Comparison of ENCODE assay signal across 10 cellular contexts in the genomic region with DNA sequence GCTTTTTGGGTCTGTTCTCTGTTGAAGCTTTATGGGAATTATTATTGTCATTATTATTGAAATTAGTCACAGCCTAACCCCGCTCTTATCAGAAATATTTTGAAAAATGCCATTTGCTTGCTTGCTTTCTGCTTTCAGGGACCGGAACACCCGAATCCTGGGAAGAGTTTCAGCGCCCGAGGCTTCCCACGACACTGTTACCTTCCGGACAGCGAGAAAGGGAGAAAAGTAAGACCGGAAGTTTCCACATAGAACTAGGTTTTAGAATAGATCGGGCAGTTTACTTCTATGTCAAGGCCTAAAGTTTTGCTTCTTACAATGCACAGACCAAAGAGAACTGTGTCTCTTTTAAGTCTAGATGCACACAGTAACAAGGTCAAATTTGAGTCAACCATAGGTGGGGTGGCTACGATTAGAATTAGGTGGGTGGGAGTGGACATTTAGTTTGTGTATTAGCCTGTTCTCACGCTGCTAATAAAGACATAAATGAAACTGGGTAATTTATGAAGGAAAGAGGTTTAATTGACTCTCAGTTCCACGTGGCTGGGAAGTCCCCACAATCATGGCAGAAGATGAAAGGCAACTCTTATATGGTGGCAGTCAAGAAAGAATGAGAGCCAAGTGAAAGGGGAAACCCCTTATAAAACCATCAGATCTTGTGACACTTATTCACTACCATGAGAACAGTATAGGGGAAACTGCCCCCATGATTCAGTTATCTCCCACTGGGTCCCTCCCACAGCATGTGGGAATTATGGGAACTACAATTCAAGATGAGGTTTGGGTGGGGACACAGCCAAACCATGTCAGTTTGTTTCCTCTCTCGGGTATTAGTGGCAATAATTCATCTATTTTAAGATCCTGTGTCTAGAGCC. TPM values are rescaled to one million over a fixed set of nuclear protein-coding genes. Genes with fewer than 3 reads are reported as not detected.
DNase-seq lines count a peak whose midpoint lies in the region; ATAC-seq and TF ChIP-seq lines count a peak whose summit lies in the region.
"Had no signal": no experiment of that assay in that cellular context is flagged by ENCODE, and none has a peak within 500 bp of the region (broad histone marks: within the 10 kb centered on the region; RNA-seq: fewer than 3 reads in every experiment).

No MANE protein-coding gene starts in this region.

- H3K36me3 ChIP-seq in uterus, result no peaks in the 10 kb centered on the region

- H3K4me3 ChIP-seq in uterus, result no peak overlapping the region

- H3K36me3 Mint-ChIP-seq in activated CD4-positive, alpha-beta memory T cell treated with anti-CD3 and anti-CD28 coated beads for 36 hours, result peaks cover 4% of the 10 kb centered on the region
- no peaks in the 10 kb centered on the region for H3K36me3 Mint-ChIP-seq in activated CD4-positive, alpha-beta memory T cell treated with anti-CD3 and anti-CD28 coated beads, Interleukin-2, amount 10 ng/mL, durations not matched to agents 7 days and 5 days (ENCODE audit: low read depth)
- no peaks in the 10 kb centered on the region for H3K36me3 Mint-ChIP-seq in T-helper 2 cell treated with Interferon-gamma antibody and Interleukin-4, amounts not matched to agents 5 μg/mL and 100 μg/mL, for 36 hours (ENCODE audit: low read depth)
- H3K36me3 Mint-ChIP-seq in stimulated activated effector memory CD8-positive, alpha-beta T cell treated with anti-CD3 and anti-CD28 coated beads, Interleukin-12 subunit alpha, Interleukin-12 subunit beta, amount 100 ng/mL, for 72 hours, result no peaks in the 10 kb centered on the region

- intact Hi-C loops in activated CD4-positive, alpha-beta memory T cell treated with anti-CD3 and anti-CD28 coated beads for 36 hours (cut with micrococcal nuclease), result loop anchor here (1.0 kb wide), 1 partner anchor 9 kb away; no protein-coding TSS in a partner anchor
- intact Hi-C loops in uterus (cut with DNase I; ENCODE audit: low total_unique reads), result no loop called here

- DNase-seq in activated CD4-positive, alpha-beta memory T cell treated with anti-CD3 and anti-CD28 coated beads for 36 hours, result peak; percentile 51
- DNase-seq in activated CD4-positive, alpha-beta memory T cell treated with anti-CD3 and anti-CD28 coated beads, Interleukin-2, amount 10 ng/mL, durations not matched to agents 7 days and 5 days, result no peak
- peak; percentile 8 for DNase-seq in T-helper 2 cell treated with Interferon-gamma antibody and Interleukin-4, amounts not matched to agents 5 μg/mL and 100 μg/mL, for 36 hours (ENCODE audit: low spot score)
- DNase-seq in stimulated activated effector memory CD8-positive, alpha-beta T cell treated with anti-CD3 and anti-CD28 coated beads, Interleukin-12 subunit alpha, Interleukin-12 subunit beta, amount 100 ng/mL, for 72 hours (ENCODE audit: low spot score in 2 of 2), result no peak
- DNase-seq in amygdala (lab: John Stamatoyannopoulos, UW) (no peak), uterus (no peak), NCI-H2227 (lab: John Stamatoyannopoulos, UW; ENCODE audit: unreplicated experiment) (no peak)
- DNase-seq: NCI-H69 had no signal

- no peaks in the 10 kb centered on the region for H3K9me3 ChIP-seq in uterus

- ATAC-seq in GM21786 (IDR thresholded peaks at IDR 0.05; ENCODE audit: unreplicated experiment), result peak; percentile 65
- peak; percentile 66 for ATAC-seq in stimulated activated effector memory CD8-positive, alpha-beta T cell treated with anti-CD3 and anti-CD28 coated beads, Interleukin-12 subunit alpha, Interleukin-12 subunit beta, amount 100 ng/mL, for 72 hours

- H3K27ac ChIP-seq in uterus, result no peak overlapping the region

- H3K4me1 Mint-ChIP-seq in activated CD4-positive, alpha-beta memory T cell treated with anti-CD3 and anti-CD28 coated beads for 36 hours (ENCODE audit: low read depth), result peaks cover 16% of the 10 kb centered on the region
- H3K4me1 Mint-ChIP-seq in activated CD4-positive, alpha-beta memory T cell treated with anti-CD3 and anti-CD28 coated beads, Interleukin-2, amount 10 ng/mL, durations not matched to agents 7 days and 5 days, result peaks cover 4% of the 10 kb centered on the region
- no peaks in the 10 kb centered on the region for H3K4me1 Mint-ChIP-seq in T-helper 2 cell treated with Interferon-gamma antibody and Interleukin-4, amounts not matched to agents 5 μg/mL and 100 μg/mL, for 36 hours (ENCODE audit: low read depth)
- peaks cover 8% of the 10 kb centered on the region for H3K4me1 Mint-ChIP-seq in stimulated activated effector memory CD8-positive, alpha-beta T cell treated with anti-CD3 and anti-CD28 coated beads, Interleukin-12 subunit alpha, Interleukin-12 subunit beta, amount 100 ng/mL, for 72 hours

- CTCF ChIA-PET in activated CD4-positive, alpha-beta memory T cell treated with anti-CD3 and anti-CD28 coated beads for 36 hours (lab: Charles Lee), result interaction anchor here (0.9 to 3.1 kb wide), 3 partner anchors 13 to 30 kb away, joined by 5 to 24 read pairs (median 18); a partner anchor contains a TSS
- CTCF ChIA-PET in activated CD4-positive, alpha-beta memory T cell treated with anti-CD3 and anti-CD28 coated beads, Interleukin-2, amount 10 ng/mL, durations not matched to agents 7 days and 5 days (lab: Charles Lee), result interaction anchor here (1.4 to 5.0 kb wide), 4 partner anchors 13 to 28 kb away, joined by 3 to 30 read pairs (median 16); a partner anchor contains a TSS

- H3K4me3 Mint-ChIP-seq in activated CD4-positive, alpha-beta memory T cell treated with anti-CD3 and anti-CD28 coated beads for 36 hours, result no peak overlapping the region
- no peak overlapping the region for H3K4me3 Mint-ChIP-seq in activated CD4-positive, alpha-beta memory T cell treated with anti-CD3 and anti-CD28 coated beads, Interleukin-2, amount 10 ng/mL, durations not matched to agents 7 days and 5 days
- no peak overlapping the region for H3K4me3 Mint-ChIP-seq in T-helper 2 cell treated with Interferon-gamma antibody and Interleukin-4, amounts not matched to agents 5 μg/mL and 100 μg/mL, for 36 hours
- no peak overlapping the region for H3K4me3 Mint-ChIP-seq in stimulated activated effector memory CD8-positive, alpha-beta T cell treated with anti-CD3 and anti-CD28 coated beads, Interleukin-12 subunit alpha, Interleukin-12 subunit beta, amount 100 ng/mL, for 72 hours
- H3K4me3 Mint-ChIP-seq: mesothelial cell of epicardium had no signal

- TF ChIP-seq POLR2A in uterus (IDR thresholded peaks at IDR 0.05), result no peak

- H3K27me3 Mint-ChIP-seq in activated CD4-positive, alpha-beta memory T cell treated with anti-CD3 and anti-CD28 coated beads for 36 hours, result no peaks in the 10 kb centered on the region
- H3K27me3 Mint-ChIP-seq in activated CD4-positive, alpha-beta memory T cell treated with anti-CD3 and anti-CD28 coated beads, Interleukin-2, amount 10 ng/mL, durations not matched to agents 7 days and 5 days, result no peaks in the 10 kb centered on the region
- H3K27me3 Mint-ChIP-seq in T-helper 2 cell treated with Interferon-gamma antibody and Interleukin-4, amounts not matched to agents 5 μg/mL and 100 μg/mL, for 36 hours (ENCODE audit: low read depth), result peaks cover 2% of the 10 kb centered on the region

- H3K9me3 Mint-ChIP-seq in activated CD4-positive, alpha-beta memory T cell treated with anti-CD3 and anti-CD28 coated beads for 36 hours, result no peaks in the 10 kb centered on the region
- H3K9me3 Mint-ChIP-seq in activated CD4-positive, alpha-beta memory T cell treated with anti-CD3 and anti-CD28 coated beads, Interleukin-2, amount 10 ng/mL, durations not matched to agents 7 days and 5 days, result no peaks in the 10 kb centered on the region
- no peaks in the 10 kb centered on the region for H3K9me3 Mint-ChIP-seq in T-helper 2 cell treated with Interferon-gamma antibody and Interleukin-4, amounts not matched to agents 5 μg/mL and 100 μg/mL, for 36 hours
- no peaks in the 10 kb centered on the region for H3K9me3 Mint-ChIP-seq in stimulated activated effector memory CD8-positive, alpha-beta T cell treated with anti-CD3 and anti-CD28 coated beads, Interleukin-12 subunit alpha, Interleukin-12 subunit beta, amount 100 ng/mL, for 72 hours
- H3K9me3 Mint-ChIP-seq: mesothelial cell of epicardium had no signal

- peak overlapping the region; percentile 9 for H3K27ac Mint-ChIP-seq in activated CD4-positive, alpha-beta memory T cell treated with anti-CD3 and anti-CD28 coated beads for 36 hours
- H3K27ac Mint-ChIP-seq in activated CD4-positive, alpha-beta memory T cell treated with anti-CD3 and anti-CD28 coated beads, Interleukin-2, amount 10 ng/mL, durations not matched to agents 7 days and 5 days, result no peak overlapping the region
- no peak overlapping the region for H3K27ac Mint-ChIP-seq in T-helper 2 cell treated with Interferon-gamma antibody and Interleukin-4, amounts not matched to agents 5 μg/mL and 100 μg/mL, for 36 hours
- no peak overlapping the region for H3K27ac Mint-ChIP-seq in stimulated activated effector memory CD8-positive, alpha-beta T cell treated with anti-CD3 and anti-CD28 coated beads, Interleukin-12 subunit alpha, Interleukin-12 subunit beta, amount 100 ng/mL, for 72 hours
- H3K27ac Mint-ChIP-seq: mesothelial cell of epicardium had no signal

- H3K4me1 ChIP-seq in uterus, result no peaks in the 10 kb centered on the region

- POLR2A ChIA-PET in activated CD4-positive, alpha-beta memory T cell treated with anti-CD3 and anti-CD28 coated beads for 36 hours (lab: Charles Lee), result no interaction called here
- POLR2A ChIA-PET in activated CD4-positive, alpha-beta memory T cell treated with anti-CD3 and anti-CD28 coated beads, Interleukin-2, amount 10 ng/mL, durations not matched to agents 7 days and 5 days (lab: Charles Lee), result no interaction called here

- no peaks in the 10 kb centered on the region for H3K27me3 ChIP-seq in uterus

- no peak for TF ChIP-seq CTCF in uterus (IDR thresholded peaks at IDR 0.05)

RNA-seq across cellular contexts. Expression of a gene that starts 12.9 kb away (rescaled TPM):
- total RNA-seq in activated CD4-positive, alpha-beta memory T cell treated with anti-CD3 and anti-CD28 coated beads for 36 hours, result not detected
- total RNA-seq in activated CD4-positive, alpha-beta memory T cell treated with anti-CD3 and anti-CD28 coated beads, Interleukin-2, amount 10 ng/mL, durations not matched to agents 7 days and 5 days, result not detected
- 10 to 100 TPM in 1 of 4 donors, 1 to 10 TPM in 3; 1.0 to 15.1 (median 5.7) TPM for total RNA-seq in uterus
- total RNA-seq: mesothelial cell of epicardium had no signal

RNA-seq across cellular contexts. Expression of a gene that starts 27.9 kb away (rescaled TPM):
- total RNA-seq in activated CD4-positive, alpha-beta memory T cell treated with anti-CD3 and anti-CD28 coated beads for 36 hours, result under 1 TPM; 0.05 to 0.07 TPM
- under 1 TPM; 0.30 to 0.48 TPM for total RNA-seq in activated CD4-positive, alpha-beta memory T cell treated with anti-CD3 and anti-CD28 coated beads, Interleukin-2, amount 10 ng/mL, durations not matched to agents 7 days and 5 days
- 10 to 100 TPM in 1 of 4 donors, 1 to 10 TPM in 3; 3.2 to 17.8 (median 9.2) TPM for total RNA-seq in uterus

RNA-seq across cellular contexts. Expression of a gene that starts 57.1 kb away (rescaled TPM):
- total RNA-seq in activated CD4-positive, alpha-beta memory T cell treated with anti-CD3 and anti-CD28 coated beads for 36 hours, result 10 to 100 TPM; 87.6 to 87.8 TPM
- 100 to 1,000 TPM; 136 to 141 TPM for total RNA-seq in activated CD4-positive, alpha-beta memory T cell treated with anti-CD3 and anti-CD28 coated beads, Interleukin-2, amount 10 ng/mL, durations not matched to agents 7 days and 5 days
- total RNA-seq in uterus, result 10 to 100 TPM in 3 of 4 donors, 1 to 10 TPM in 1; 7.2 to 65.2 (median 28.3) TPM

Comparison
In these comparisons a context has a peak if more than half of its experiments do, and no peak if none do; other contexts are left out.
1. DNase-seq: peak in activated CD4-positive, alpha-beta memory T cell treated with anti-CD3 and anti-CD28 coated beads for 36 hours (single experiment) and T-helper 2 cell treated with Interferon-gamma antibody and Interleukin-4, amounts not matched to agents 5 μg/mL and 100 μg/mL, for 36 hours (single experiment); none in activated CD4-positive, alpha-beta memory T cell treated with anti-CD3 and anti-CD28 coated beads, Interleukin-2, amount 10 ng/mL, durations not matched to agents 7 days and 5 days (single experiment), stimulated activated effector memory CD8-positive, alpha-beta T cell treated with anti-CD3 and anti-CD28 coated beads, Interleukin-12 subunit alpha, Interleukin-12 subunit beta, amount 100 ng/mL, for 72 hours (0 of 2), amygdala (0 of 56), uterus (0 of 2) and NCI-H2227 (single experiment).